ENCODE assay signal across 8 cellular contexts in genomic region chrX:48574270-48575266, GRCh38. TPM values are rescaled to one million over a fixed set of nuclear protein-coding genes. Genes with fewer than 3 reads are reported as not detected.
DNase-seq lines count a peak whose midpoint lies in the region; ATAC-seq, FAIRE-seq and TF ChIP-seq lines count a peak whose summit lies in the region.

Gene RBM3, plus strand, starts transcription at chrX:48574484. Its CDS starts 697 bp downstream, at chrX:48575181.

- H3K23ac ChIP-seq in IMR-90 (ENCODE audit: low read depth, low read length): peak within 1 kb of the TSS; percentile 87

- H3K27me3 ChIP-seq in IMR-90 (ENCODE audit: control insufficient read depth, insufficient read depth, low read length): no peaks in the 10 kb centered on the region
- no peaks in the 10 kb centered on the region for H3K27me3 ChIP-seq in endothelial cell of umbilical vein (ENCODE audit: control insufficient read depth in 2 of 2, insufficient read depth in 2 of 2, low read length in 2 of 2)

- H3K18ac ChIP-seq in IMR-90 (ENCODE audit: low read depth, low read length): peak within 1 kb of the TSS; percentile 91

- peak within 1 kb of the TSS; percentile 100 for H4K5ac ChIP-seq in IMR-90 (ENCODE audit: low read depth, low read length)

- dilution Hi-C loops in IMR-90 (cut with HindIII; ENCODE audit: low sequenced_read_pairs, unreplicated experiment): no loop called here
- dilution Hi-C loops in endothelial cell of umbilical vein (cut with MboI; ENCODE audit: extremely low pct_ligation_motif_present, low sequenced_read_pairs): no loop called here

- H2AK5ac ChIP-seq in IMR-90 (ENCODE audit: low read depth, low read length): peak within 1 kb of the TSS; percentile 98

- 45% methylated on average over 47 of the region's 71 CpGs; no CpG with 5 or more reads in 1 of the 2 experiments for WGBS in IMR-90 (ENCODE audit: extremely low coverage in 2 of 2, insufficient read length in 1 of 2), 2 experiments

- H3K79me2 ChIP-seq in OCI-LY7 (ENCODE audit: insufficient read depth, low read depth, low read length): peaks cover 30% of the 10 kb centered on the region
- peaks cover 23% of the 10 kb centered on the region for H3K79me2 ChIP-seq in endothelial cell of umbilical vein (ENCODE audit: control insufficient read depth, insufficient read depth, low read length)

- no peak for TF ChIP-seq RAD21 in IMR-90 (IDR thresholded peaks at IDR 0.05; ENCODE audit: low read length)

- peaks cover 16 to 25% of the 10 kb centered on the region in 2 experiments; a peak in 3 of 4 replicates for H3K79me1 ChIP-seq in IMR-90 (ENCODE audit: low read depth in 1 of 2, low read length in 2 of 2)

- H3K36me3 ChIP-seq in IMR-90 (ENCODE audit: control insufficient read depth, insufficient read depth, low read length) (peaks cover 23% of the 10 kb centered on the region), OCI-LY7 (ENCODE audit: insufficient read depth, low read length) (peaks cover 48% of the 10 kb centered on the region), endothelial cell of umbilical vein (ENCODE audit: control insufficient read depth in 2 of 2, extremely low read depth in 1 of 2, insufficient read depth in 2 of 2, low read length in 2 of 2) (peaks cover 6 to 15% of the 10 kb centered on the region in 2 experiments)

- BruUV-seq in IMR-90 (replicated peaks; lab: Mats Ljungman, UMichigan) (no TSS peak), OCI-LY7 (replicated peaks; lab: Mats Ljungman, UMichigan) (TSS peak; percentile 79), endothelial cell of umbilical vein (replicated peaks; lab: Mats Ljungman, UMichigan) (TSS peak; percentile 53)

- TF ChIP-seq POLR2A in IMR-90 (IDR thresholded peaks at IDR 0.05; ENCODE audit: low read depth, low read length) (peak; percentile 95), endothelial cell of umbilical vein (IDR thresholded peaks at IDR 0.05; ENCODE audit: low read depth, low read length) (peak; percentile 80)

- H3K4me2 ChIP-seq in IMR-90 (ENCODE audit: low read depth, low read length) (peak within 1 kb of the TSS; percentile 94), OCI-LY7 (ENCODE audit: low read length) (peak within 1 kb of the TSS; percentile 99), endothelial cell of umbilical vein (ENCODE audit: insufficient read depth, low read length) (peak within 1 kb of the TSS; percentile 83)

- peaks cover 12% of the 10 kb centered on the region; the same call in 1 of the 2 replicates for H4K20me1 ChIP-seq in IMR-90 (ENCODE audit: insufficient read depth, low read length)
- no peaks in the 10 kb centered on the region for H4K20me1 ChIP-seq in OCI-LY7 (ENCODE audit: insufficient read depth, low read length)
- H4K20me1 ChIP-seq in endothelial cell of umbilical vein (replicated peaks; ENCODE audit: control insufficient read depth, extremely low read depth, insufficient read depth, low read length): no peaks in the 10 kb centered on the region

- ATAC-seq in GM21526 (IDR thresholded peaks at IDR 0.05; ENCODE audit: low FRiP score, unreplicated experiment) (peak; percentile 78), IMR-90 (ENCODE audit: low read depth) (peak; percentile 97)

- H2BK120ac ChIP-seq in IMR-90 (ENCODE audit: low read depth, low read length): peak within 1 kb of the TSS; percentile 66

- H3K9me1 ChIP-seq in IMR-90 (ENCODE audit: insufficient read depth, low read length) (peaks cover 13% of the 10 kb centered on the region), endothelial cell of umbilical vein (replicated peaks; ENCODE audit: control insufficient read depth, extremely low read depth, insufficient read depth, low read length) (no peaks in the 10 kb centered on the region)

- intact Hi-C loops in IMR-90 (cut with micrococcal nuclease): no loop called here
- intact Hi-C loops in OCI-LY7 (cut with micrococcal nuclease; ENCODE audit: unreplicated experiment): loop anchor here (2.0 to 5.0 kb wide), 3 partner anchors 36 to 97 kb away; partner anchors contain the start of genes EBP, FTSJ1 and TBC1D25
- intact Hi-C loops in endothelial cell of umbilical vein (cut with micrococcal nuclease): loop anchor here (1.0 kb wide), 3 partner anchors 17 to 35 kb away; partner anchors contain the start of genes TBC1D25 and WDR13

- peak within 1 kb of the TSS; percentile 98 for H3K14ac ChIP-seq in IMR-90 (replicated peaks; ENCODE audit: low read depth, low read length)

- H2BK5ac ChIP-seq in IMR-90 (ENCODE audit: low read depth, low read length, poor library complexity, severe bottlenecking): peak within 1 kb of the TSS; percentile 95

- H3K4me3 ChIP-seq in IMR-90 (ENCODE audit: insufficient read depth, low read depth, low read length): peak within 1 kb of the TSS; percentile 82
- H3K4me3 ChIP-seq in OCI-LY7 (ENCODE audit: low read depth, low read length, poor library complexity, severe bottlenecking): peak within 1 kb of the TSS; percentile 100
- peak within 1 kb of the TSS; percentile 60 to 96 (median 75) for H3K4me3 ChIP-seq in endothelial cell of umbilical vein (replicated peaks in 1 of 3; ENCODE audit: insufficient read depth in 1 of 3, low read depth in 1 of 3, low read length in 3 of 3)

- peak within 1 kb of the TSS; percentile 40; the same call in 1 of the 2 replicates for H2BK20ac ChIP-seq in IMR-90 (ENCODE audit: low read depth, low read length)

- H4K91ac ChIP-seq in IMR-90 (ENCODE audit: insufficient read depth, low read depth, low read length): peak within 1 kb of the TSS; percentile 99

- FAIRE-seq in endothelial cell of umbilical vein (lab: Jason Lieb, UNC): peak; percentile 99

- H3K56ac ChIP-seq in IMR-90 (ENCODE audit: extremely low read depth, insufficient read depth, low read length): peak within 1 kb of the TSS; percentile 93

- H3K27ac ChIP-seq in IMR-90 (ENCODE audit: insufficient read depth, low read length) (peak within 1 kb of the TSS; percentile 96), OCI-LY7 (ENCODE audit: low read depth, low read length, poor library complexity, severe bottlenecking) (peak within 1 kb of the TSS; percentile 86), endothelial cell of umbilical vein (ENCODE audit: insufficient read depth, low read depth, low read length) (peak within 1 kb of the TSS; percentile 95)

- peak within 1 kb of the TSS; percentile 92 for H2AFZ ChIP-seq in IMR-90 (replicated peaks; ENCODE audit: low read length, poor library complexity)
- H2AFZ ChIP-seq in OCI-LY7 (ENCODE audit: low read length): peak within 1 kb of the TSS; percentile 83; the same call in 1 of the 2 replicates
- no peak within 1 kb of the TSS for H2AFZ ChIP-seq in endothelial cell of umbilical vein (ENCODE audit: low read depth, low read length)

- peak within 1 kb of the TSS; percentile 99 for H2AK9ac ChIP-seq in IMR-90 (replicated peaks; ENCODE audit: low read depth, low read length, poor library complexity)

- peak within 1 kb of the TSS; percentile 86; the same call in 2 of the 3 replicates for H2BK15ac ChIP-seq in IMR-90 (ENCODE audit: low read depth, low read length)

- H3K4ac ChIP-seq in IMR-90 (ENCODE audit: low read depth, low read length): peak within 1 kb of the TSS; percentile 96

- DNase-seq in DMS153 (lab: John Stamatoyannopoulos, UW) (peak; percentile 79), IMR-90 (peak; percentile 91), OCI-LY7 (ENCODE audit: low spot score) (peak; percentile 92), activated T-cell treated with anti-CD3 and anti-CD28 coated beads for 1 hour (ENCODE audit: low read depth) (peak; percentile 83), endothelial cell of umbilical vein (ENCODE audit: low read depth, low spot score) (peak; percentile 90), middle frontal gyrus (ENCODE audit: extremely low spot score, low spot score) (peak; percentile 65)
- DNase-seq in stimulated activated CD8-positive, alpha-beta memory T cell treated with anti-CD3 and anti-CD28 coated beads, Interleukin-2, amount 100 ng/mL, for 1 hour (ENCODE audit: low read depth in 2 of 2): peak; percentile 79 to 87

- CTCF ChIA-PET in IMR-90 (lab: Yijun Ruan, JAX): no interaction called here
- CTCF ChIA-PET in OCI-LY7 (lab: Charles Lee; ENCODE audit: unreplicated experiment): no interaction called here
- CTCF ChIA-PET in endothelial cell of umbilical vein (lab: Charles Lee): interaction anchor here (0.7 kb wide), 1 partner anchor 17 kb away, joined by 3 read pairs; no protein-coding TSS in a partner anchor

- in situ Hi-C loops in IMR-90 (cut with MboI; ENCODE audit: low sequenced_read_pairs): no loop called here

- peak within 1 kb of the TSS; percentile 100 for H4K8ac ChIP-seq in IMR-90 (ENCODE audit: low read depth in 2 of 2, low read length in 2 of 2)

- POLR2A ChIA-PET in IMR-90 (lab: Charles Lee; ENCODE audit: unreplicated experiment): interaction anchor here (0.6 to 0.7 kb wide), 2 partner anchors 10 to 1885 kb away, joined by 3 to 9 read pairs; no protein-coding TSS in a partner anchor
- POLR2A ChIA-PET in OCI-LY7 (lab: Charles Lee): interaction anchor here (0.6 to 1.7 kb wide), 3 partner anchors 9 to 35 kb away, joined by 3 to 8 read pairs (median 3); partner anchors contain the start of gene TBC1D25
- POLR2A ChIA-PET in endothelial cell of umbilical vein (lab: Charles Lee): interaction anchor here (0.6 to 1.7 kb wide), 8 partner anchors 15 to 35 kb away, joined by 3 to 8 read pairs (median 4); partner anchors contain the start of gene TBC1D25

- H3K4me1 ChIP-seq in IMR-90 (ENCODE audit: control insufficient read depth, insufficient read depth, low read length) (peaks cover 5% of the 10 kb centered on the region), OCI-LY7 (ENCODE audit: insufficient read depth, low read length, poor library complexity, severe bottlenecking) (peaks cover 36% of the 10 kb centered on the region), endothelial cell of umbilical vein (ENCODE audit: control insufficient read depth, extremely low read depth, insufficient read depth, low read length) (peaks cover 26% of the 10 kb centered on the region)

- peak within 1 kb of the TSS; percentile 99 for H3K9ac ChIP-seq in IMR-90 (ENCODE audit: low read depth, low read length)
- H3K9ac ChIP-seq in endothelial cell of umbilical vein (replicated peaks; ENCODE audit: extremely low read depth, insufficient read depth, low read length): peak within 1 kb of the TSS; percentile 98

- TF ChIP-seq CTCF in IMR-90 (conservative IDR thresholded peaks at IDR 0.05; ENCODE audit: low read depth, low read length) (peak; percentile 32; the same call in 1 of the 2 replicates), OCI-LY7 (conservative IDR thresholded peaks at IDR 0.05; ENCODE audit: low read length) (peak; percentile 55), endothelial cell of umbilical vein (IDR thresholded peaks at IDR 0.05; ENCODE audit: extremely low read depth in 1 of 2, insufficient read depth in 1 of 2, low read depth in 1 of 2, low read length in 2 of 2) (peak in 1 of 2 donors; percentile 48)

- no peaks in the 10 kb centered on the region for H3K9me2 ChIP-seq in OCI-LY7 (ENCODE audit: insufficient read depth, low read length)

- H3K9me3 ChIP-seq in IMR-90 (ENCODE audit: control insufficient read depth, insufficient read depth, low read length): no peaks in the 10 kb centered on the region
- no peaks in the 10 kb centered on the region for H3K9me3 ChIP-seq in OCI-LY7 (ENCODE audit: low read length)
- H3K9me3 ChIP-seq in endothelial cell of umbilical vein (replicated peaks; ENCODE audit: control insufficient read depth, insufficient read depth, low read length): no peaks in the 10 kb centered on the region

RNA-seq across cellular contexts. Expression of gene RBM3, which starts in this region (rescaled TPM):
- total RNA-seq in IMR-90 (2012; rRNA removed): 341 and 386 TPM in 2 replicates
- polyA plus RNA-seq in IMR-90 (2012; rRNA removed): 217 and 243 TPM in 2 replicates
- polyA plus RNA-seq in IMR-90 (2012; cell fraction: cytosol; rRNA removed): 68.0 and 80.3 TPM in 2 replicates
- 122 and 242 TPM in 2 replicates for polyA plus RNA-seq in IMR-90 (2012; cell fraction: nucleus; rRNA removed; ENCODE audit: low replicate concordance)
- 149 and 156 TPM in 2 replicates for total RNA-seq in OCI-LY7 (2014; rRNA removed; shearing (Covaris generic))
- total RNA-seq in OCI-LY7 (2022): 188 and 202 TPM in 2 replicates
- total RNA-seq in endothelial cell of umbilical vein: 477 and 485 TPM in 2 replicates
- 223 and 313 TPM in 2 replicates for polyA plus RNA-seq in endothelial cell of umbilical vein
- polyA plus RNA-seq in endothelial cell of umbilical vein (2011; cell fraction: cytosol; rRNA removed): 303 and 312 TPM in 2 replicates
- 286 and 354 TPM in 2 replicates for polyA plus RNA-seq in endothelial cell of umbilical vein (2011; cell fraction: nucleus; rRNA removed)
- polyA plus RNA-seq in endothelial cell of umbilical vein (2012): 410 and 537 TPM in 2 replicates
- 621 and 636 TPM in 2 replicates for polyA minus RNA-seq in endothelial cell of umbilical vein
- 58.7 TPM for polyA minus RNA-seq in endothelial cell of umbilical vein (2011; cell fraction: cytosol; rRNA and poly(A)+ RNA removed)
- 149 and 176 TPM in 2 replicates for polyA minus RNA-seq in endothelial cell of umbilical vein (2011; cell fraction: nucleus; rRNA and poly(A)+ RNA removed)

Comparison
In these comparisons a context has a peak if more than half of its experiments do, and no peak if none do; other contexts are left out.
1. Peak in every context shown above with its lines: DNase-seq, ATAC-seq, H3K4me3 ChIP-seq and H3K27ac ChIP-seq.